ENCODE assay signal across 29 cellular contexts in the genomic region with DNA sequence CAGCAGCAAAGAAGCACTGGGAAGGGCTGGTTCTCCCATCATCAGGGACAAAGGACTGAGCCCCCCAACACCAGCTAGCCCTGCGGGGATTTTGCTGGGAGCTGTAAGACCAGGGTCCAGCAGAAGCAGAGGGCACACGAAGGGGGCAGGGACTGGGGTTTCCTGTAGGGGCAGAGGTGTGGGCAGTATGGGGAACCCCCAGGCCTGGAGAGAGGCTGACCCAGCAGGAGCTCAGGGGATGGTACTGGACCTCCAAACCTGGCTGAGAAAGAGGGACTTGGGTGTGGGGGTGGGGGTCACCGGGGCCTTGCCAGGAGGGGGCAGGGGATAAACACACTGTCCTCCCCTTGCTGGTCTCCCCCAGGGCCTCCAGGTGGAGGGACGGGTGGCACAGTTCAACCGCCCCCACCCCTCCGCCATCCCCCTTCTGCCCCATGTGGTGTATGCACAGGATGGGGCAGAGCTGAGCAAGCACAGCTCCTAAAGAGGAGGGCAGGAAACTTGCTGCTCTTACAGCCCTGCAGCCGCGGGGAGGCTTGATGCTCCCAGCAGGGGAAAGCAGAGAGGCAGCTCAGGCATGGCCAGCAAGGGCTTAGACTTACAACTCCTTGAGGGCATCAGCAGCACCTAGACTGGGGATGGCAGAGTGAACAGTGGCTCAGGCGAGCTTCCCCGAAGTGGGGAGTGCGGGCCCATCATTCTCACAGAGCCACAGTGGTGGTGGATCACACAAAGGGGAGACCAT. TPM values are rescaled to one million over a fixed set of nuclear protein-coding genes. Genes with fewer than 3 reads are reported as not detected.
"Had no signal": no experiment of that assay in that cellular context is flagged by ENCODE, and none has a peak within 500 bp of the region (broad histone marks: within the 10 kb centered on the region; RNA-seq: fewer than 3 reads in every experiment).

No MANE protein-coding gene starts in this region.

- H3K4me2 ChIP-seq: smooth muscle cell had no signal

- H3K4me1 Mint-ChIP-seq: activated CD4-positive, alpha-beta T cell treated with anti-CD3 and anti-CD28 coated beads for 36 hours; activated naive CD8-positive, alpha-beta T cell treated with anti-CD3 and anti-CD28 coated beads for 36 hours; T-cell had no signal

- H3K4me1 ChIP-seq: adrenal gland, body of pancreas, psoas muscle, testis, uterus had no signal

- H3K36me3 Mint-ChIP-seq: activated naive CD8-positive, alpha-beta T cell treated with anti-CD3 and anti-CD28 coated beads for 36 hours; T-cell had no signal

- H3K27me3 ChIP-seq: adrenal gland, body of pancreas, testis, transverse colon, uterus had no signal

- H3K27me3 Mint-ChIP-seq: activated CD4-positive, alpha-beta T cell treated with anti-CD3 and anti-CD28 coated beads for 36 hours; activated naive CD8-positive, alpha-beta T cell treated with anti-CD3 and anti-CD28 coated beads for 36 hours had no signal

- H3K9ac ChIP-seq: parathyroid adenoma had no signal

- H3K9me3 ChIP-seq: adrenal gland, body of pancreas, left ventricle myocardium inferior, psoas muscle, testis, transverse colon, uterus had no signal

- H3K4me3 Mint-ChIP-seq: activated CD4-positive, alpha-beta T cell treated with anti-CD3 and anti-CD28 coated beads for 36 hours; activated naive CD4-positive, alpha-beta T cell treated with anti-CD3 and anti-CD28 coated beads for 36 hours; activated naive CD8-positive, alpha-beta T cell treated with anti-CD3 and anti-CD28 coated beads for 36 hours; activated T-helper 1 cell treated with anti-CD3 and anti-CD28 coated beads, Interleukin-12 subunit alpha, Interleukin-12 subunit beta, Interleukin-2, Interleukin-4 antibody, amounts not matched to agents 30 ng/mL and 10 ng/mL and 1 ng/mL, durations not matched to agents 14 hours and 24 hours and 36 hours; nephron; T-cell; T-helper 2 cell treated with Interferon-gamma antibody and Interleukin-4, amounts not matched to agents 5 μg/mL and 100 μg/mL, for 36 hours had no signal

- DNase-seq: activated CD4-positive, alpha-beta T cell treated with anti-CD3 and anti-CD28 coated beads for 36 hours; activated CD4-positive, alpha-beta T cell treated with anti-CD3 and anti-CD28 coated beads, Interleukin-2, amount 50 U/mL, for 4 hours; activated CD4-positive, CD25-positive, alpha-beta regulatory T cell; activated effector memory CD4-positive, alpha-beta T cell treated with anti-CD3 and anti-CD28 coated beads, Interleukin-2, amount 50 U/mL, for 16 hours; activated naive CD4-positive, alpha-beta T cell treated with anti-CD3 and anti-CD28 coated beads for 36 hours; activated naive CD8-positive, alpha-beta T cell treated with anti-CD3 and anti-CD28 coated beads for 36 hours; adrenal gland; aorta; body of pancreas; cortex of kidney; foreskin fibroblast; head of caudate nucleus; hypothalamus; left ventricle myocardium inferior; nucleus accumbens; stimulated activated CD4-positive, alpha-beta T cell treated with anti-CD3 and anti-CD28 coated beads, Interleukin-15, amount 100 ng/mL, for 24 hours; stimulated activated CD4-positive, alpha-beta T cell treated with anti-CD3 and anti-CD28 coated beads, Interleukin-2, amount 100 ng/mL, for 24 hours; stimulated activated naive CD4-positive, alpha-beta T cell; T-cell; testis; transverse colon; uterus had no signal

- ATAC-seq: activated CD4-positive, alpha-beta T cell treated with anti-CD3 and anti-CD28 coated beads for 36 hours; body of pancreas; esophagus mucosa; psoas muscle; T-cell had no signal

- H3K27ac Mint-ChIP-seq: activated CD4-positive, alpha-beta T cell treated with anti-CD3 and anti-CD28 coated beads for 36 hours; activated naive CD4-positive, alpha-beta T cell treated with anti-CD3 and anti-CD28 coated beads for 36 hours; activated naive CD8-positive, alpha-beta T cell treated with anti-CD3 and anti-CD28 coated beads for 36 hours; activated T-helper 1 cell treated with anti-CD3 and anti-CD28 coated beads, Interleukin-12 subunit alpha, Interleukin-12 subunit beta, Interleukin-2, Interleukin-4 antibody, amounts not matched to agents 30 ng/mL and 10 ng/mL and 1 ng/mL, durations not matched to agents 14 hours and 24 hours and 36 hours; nephron; T-cell; T-helper 2 cell treated with Interferon-gamma antibody and Interleukin-4, amounts not matched to agents 5 μg/mL and 100 μg/mL, for 36 hours had no signal

- H3K27ac ChIP-seq: adrenal gland, body of pancreas, left ventricle myocardium inferior, parathyroid adenoma, psoas muscle, testis, transverse colon, uterus had no signal

- H3K4me3 ChIP-seq: adrenal gland, body of pancreas, left ventricle myocardium inferior, psoas muscle, smooth muscle cell, testis, transverse colon, uterus had no signal

- H2AFZ ChIP-seq: parathyroid adenoma had no signal

- H3K79me2 ChIP-seq: parathyroid adenoma had no signal

- H3K36me3 ChIP-seq: adrenal gland, left ventricle myocardium inferior, transverse colon, uterus had no signal

- H3K9me3 Mint-ChIP-seq: activated naive CD4-positive, alpha-beta T cell treated with anti-CD3 and anti-CD28 coated beads for 36 hours; activated naive CD8-positive, alpha-beta T cell treated with anti-CD3 and anti-CD28 coated beads for 36 hours; activated T-helper 1 cell treated with anti-CD3 and anti-CD28 coated beads, Interleukin-12 subunit alpha, Interleukin-12 subunit beta, Interleukin-2, Interleukin-4 antibody, amounts not matched to agents 30 ng/mL and 10 ng/mL and 1 ng/mL, durations not matched to agents 14 hours and 24 hours and 36 hours; nephron; T-cell; T-helper 2 cell treated with Interferon-gamma antibody and Interleukin-4, amounts not matched to agents 5 μg/mL and 100 μg/mL, for 36 hours had no signal

RNA-seq across cellular contexts. Expression of a gene that starts 12.4 kb away (rescaled TPM):
- total RNA-seq: activated naive CD8-positive, alpha-beta T cell treated with anti-CD3 and anti-CD28 coated beads for 36 hours had no signal
